In the genomic region with DNA sequence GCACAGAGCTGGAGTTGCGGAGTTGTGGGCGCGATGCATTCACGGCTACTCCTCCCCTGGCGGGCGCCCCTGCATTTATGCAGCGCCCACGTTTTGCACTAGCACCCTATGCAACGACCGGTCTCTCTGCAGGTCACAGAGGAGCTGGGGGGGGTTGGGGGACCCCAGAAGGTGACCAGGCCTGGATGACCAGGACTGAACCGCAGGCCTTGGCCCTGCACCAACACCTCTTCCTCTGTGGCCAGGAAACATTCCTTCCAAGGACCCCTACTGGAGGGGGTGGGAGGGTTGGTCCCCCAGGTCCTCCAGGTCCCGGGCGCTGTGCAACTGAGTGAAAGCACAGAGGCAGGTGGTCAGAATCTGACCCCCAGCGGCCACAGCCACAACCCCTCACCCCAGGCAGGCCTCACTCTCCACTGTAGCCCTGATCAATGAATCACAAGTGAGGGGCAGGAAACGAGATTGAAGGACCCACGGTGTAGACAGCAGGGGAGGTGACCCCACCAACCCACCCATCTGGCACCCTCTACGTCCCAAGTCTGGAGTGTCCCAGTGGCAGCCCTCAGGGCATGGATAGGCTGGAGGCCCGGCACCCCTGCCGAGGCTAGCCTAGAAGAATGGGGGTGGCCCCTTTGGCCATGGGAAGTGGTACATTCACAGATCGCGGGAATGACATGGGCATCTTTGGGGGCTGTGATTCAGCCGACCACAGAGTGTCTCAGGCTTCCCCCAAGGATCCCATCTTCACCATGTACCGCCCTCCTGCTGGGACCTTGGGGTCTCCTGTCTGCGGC, we compare ENCODE assay signal across 8 cellular contexts. TPM values are rescaled to one million over a fixed set of nuclear protein-coding genes. Genes with fewer than 3 reads are reported as not detected.
DNase-seq lines count a peak whose midpoint lies in the region; ATAC-seq and TF ChIP-seq lines count a peak whose summit lies in the region.

No MANE protein-coding gene starts in this region.

- peaks cover 34% of the 10 kb centered on the region for H3K4me1 Mint-ChIP-seq in mesothelial cell of epicardium

- no peaks in the 10 kb centered on the region for H3K27me3 ChIP-seq in mammary epithelial cell (ENCODE audit: insufficient read depth, low read length)

- H3K36me3 ChIP-seq in mammary epithelial cell (ENCODE audit: insufficient read depth, low read length): no peaks in the 10 kb centered on the region

- no peaks in the 10 kb centered on the region for H3K9me3 ChIP-seq in mammary epithelial cell (replicated peaks; ENCODE audit: insufficient read depth, low read length)

- intact Hi-C loops in mammary epithelial cell (cut with micrococcal nuclease): loop anchor here (1.0 to 2.0 kb wide), 3 partner anchors 27 to 35 kb away; a partner anchor contains a TSS
- intact Hi-C loops in posterior vena cava (cut with DNase I): loop anchor here in 1 of 2 donors (5.0 kb wide), 1 partner anchor 40 kb away; no protein-coding TSS in a partner anchor

- CTCF ChIA-PET in mammary epithelial cell (lab: Charles Lee; ENCODE audit: low non-redundant PET): no interaction called here

- TF ChIP-seq CTCF in GM10266 (IDR thresholded peaks at IDR 0.05; ENCODE audit: control insufficient read depth, insufficient read depth, low read depth, missing control alignments): peak; percentile 42
- TF ChIP-seq CTCF in mammary epithelial cell (conservative IDR thresholded peaks at IDR 0.05 in 1 of 2, IDR thresholded peaks at IDR 0.05 in 1 of 2; ENCODE audit: extremely low read depth in 1 of 2, insufficient read depth in 1 of 2, low read depth in 1 of 2, low read length in 2 of 2): no peak
- TF ChIP-seq CTCF in mesothelial cell of epicardium (IDR thresholded peaks at IDR 0.05; ENCODE audit: unreplicated experiment): no peak

- H3K79me2 ChIP-seq in mammary epithelial cell (ENCODE audit: insufficient read depth, low read length): no peaks in the 10 kb centered on the region

- H3K27ac ChIP-seq in mammary epithelial cell (ENCODE audit: insufficient read depth, low read depth, low read length): peak overlapping the region; percentile 49

- BruUV-seq in mammary epithelial cell (replicated peaks; lab: Mats Ljungman, UMichigan): no TSS peak

- H3K36me3 Mint-ChIP-seq in mesothelial cell of epicardium: no peaks in the 10 kb centered on the region

- H2AFZ ChIP-seq in mammary epithelial cell (ENCODE audit: low read depth, low read length): peak overlapping the region; percentile 86

- H3K27ac Mint-ChIP-seq in mesothelial cell of epicardium: peak overlapping the region; percentile 97

- no peaks in the 10 kb centered on the region for H3K9me3 Mint-ChIP-seq in mesothelial cell of epicardium

- DNase-seq in GM10266 (ENCODE audit: extremely low spot score): peak; percentile 45
- DNase-seq in mammary epithelial cell: no peak
- DNase-seq in mesothelial cell of epicardium (ENCODE audit: low spot score in 2 of 2, unreplicated experiment in 2 of 2): no peak
- DNase-seq in posterior vena cava (ENCODE audit: low spot score): no peak
- no peak for DNase-seq in activated gamma-delta T cell treated with Interleukin-2 at 50 U/mL for 16 hours
- no peak for DNase-seq in dedifferentiated amniotic fluid mesenchymal stem cell (ENCODE audit: extremely low spot score)
- DNase-seq in GDM1 (lab: John Stamatoyannopoulos, UW): no peak

- H3K27me3 Mint-ChIP-seq in mesothelial cell of epicardium (ENCODE audit: low read depth): no peaks in the 10 kb centered on the region

- WGBS in mammary epithelial cell (ENCODE audit: low coverage, missing lambda C conversion rate): 32% methylated on average over 21 of the region's 24 CpGs

- H4K20me1 ChIP-seq in mammary epithelial cell (ENCODE audit: insufficient read depth, low read length): no peaks in the 10 kb centered on the region

- peaks cover 57% of the 10 kb centered on the region for H3K4me1 ChIP-seq in mammary epithelial cell (ENCODE audit: insufficient read depth, low read length)

- peak overlapping the region; percentile 84 for H3K4me3 Mint-ChIP-seq in mesothelial cell of epicardium

- peak overlapping the region; percentile 51 for H3K9ac ChIP-seq in mammary epithelial cell (ENCODE audit: insufficient read depth, low read length)

- peak overlapping the region; percentile 54 to 70 (median 62) for H3K4me3 ChIP-seq in mammary epithelial cell (replicated peaks in 1 of 3; ENCODE audit: insufficient read depth in 1 of 3, low read depth in 2 of 3, low read length in 3 of 3)

- dilution Hi-C loops in mammary epithelial cell (cut with HindIII; ENCODE audit: low sequenced_read_pairs): loop anchor here (5.0 to 10.0 kb wide), 3 partner anchors 70 to 190 kb away; no protein-coding TSS in a partner anchor

- peak; percentile 1 for ATAC-seq in HG03571 (IDR thresholded peaks at IDR 0.05; ENCODE audit: unreplicated experiment)

- in situ Hi-C loops in mammary epithelial cell (cut with MboI; ENCODE audit: low sequenced_read_pairs in 2 of 2): no loop called here

- peak overlapping the region; percentile 99 for H3K4me2 ChIP-seq in mammary epithelial cell (ENCODE audit: insufficient read depth, low read depth, low read length)

RNA-seq across cellular contexts. Expression of a gene that starts 11.1 kb away (rescaled TPM):
- 100 to 1,000 TPM in 1 of 2 donors, 10 to 100 TPM in 1; 91.7 to 248 TPM for total RNA-seq in mammary epithelial cell
- 152 TPM for polyA plus RNA-seq in mammary epithelial cell
- 244 TPM for polyA minus RNA-seq in mammary epithelial cell
- total RNA-seq in mesothelial cell of epicardium: 92.6 to 97.1 TPM (median 95.9 TPM) in 3 replicates
- 100 to 1,000 TPM in 1 of 2 donors, 10 to 100 TPM in 1; 99.6 to 126 TPM for total RNA-seq in posterior vena cava

RNA-seq across cellular contexts. Expression of a gene that starts 34.0 kb away (rescaled TPM):
- total RNA-seq in mammary epithelial cell (10 to 100 TPM; 22.0 to 91.4 TPM), mesothelial cell of epicardium (33.0 to 34.7 TPM (median 34.1 TPM) in 3 replicates), posterior vena cava (10 to 100 TPM; 55.8 to 57.1 TPM)
- 84.2 TPM for polyA plus RNA-seq in mammary epithelial cell
- polyA minus RNA-seq in mammary epithelial cell: 147 TPM

RNA-seq across cellular contexts. Expression of a gene that starts 34.6 kb away (rescaled TPM):
- total RNA-seq in mammary epithelial cell (10 to 100 TPM in 1 of 2 donors, 1 to 10 TPM in 1; 1.2 to 11.2 TPM), mesothelial cell of epicardium (11.0 to 14.4 TPM (median 13.8 TPM) in 3 replicates), posterior vena cava (1 to 10 TPM in 1 of 2 donors, under 1 TPM in 1; 0.90 to 2.4 TPM)
- polyA plus RNA-seq in mammary epithelial cell: 12.6 TPM
- 8.8 TPM for polyA minus RNA-seq in mammary epithelial cell

RNA-seq across cellular contexts. Expression of a gene that starts 46.6 kb away (rescaled TPM):
- total RNA-seq in mammary epithelial cell (10 to 100 TPM; 39.5 to 62.8 TPM), mesothelial cell of epicardium (112 to 118 TPM (median 114 TPM) in 3 replicates), posterior vena cava (10 to 100 TPM; 44.6 to 52.1 TPM)
- polyA plus RNA-seq in mammary epithelial cell: 25.9 TPM
- polyA minus RNA-seq in mammary epithelial cell: 39.2 TPM
